1 cellular context compared by ENCODE assay signal in genomic region chr9:129542761-129543160, GRCh38.
TF ChIP-seq lines count a peak whose summit lies in the region.

No MANE protein-coding gene starts in this region.

TF ChIP-seq in GM23338, 12 proteins besides CTCF, POLR2A, EP300 and RAD21 (continued from another document):
- TF ChIP-seq REST (IDR thresholded peaks at IDR 0.05; ENCODE audit: unreplicated experiment) (no peak), CREB1 (CRISPR knock-in tag; IDR thresholded peaks at IDR 0.05; ENCODE audit: low read depth) (no peak), ZNF114 (CRISPR knock-in tag; IDR thresholded peaks at IDR 0.05) (no peak), NANOG (IDR thresholded peaks at IDR 0.05; ENCODE audit: borderline replicate concordance) (no peak), JUNB (IDR thresholded peaks at IDR 0.05; ENCODE audit: unreplicated experiment) (no peak), EZH2phosphoT487 (IDR thresholded peaks at IDR 0.05; ENCODE audit: unreplicated experiment) (no peak), ZNF331 (CRISPR knock-in tag; IDR thresholded peaks at IDR 0.05; ENCODE audit: low read depth) (no peak), STAT1 (IDR thresholded peaks at IDR 0.05; ENCODE audit: unreplicated experiment) (no peak)
